ENCODE assay signal across 10 cellular contexts in the genomic region with DNA sequence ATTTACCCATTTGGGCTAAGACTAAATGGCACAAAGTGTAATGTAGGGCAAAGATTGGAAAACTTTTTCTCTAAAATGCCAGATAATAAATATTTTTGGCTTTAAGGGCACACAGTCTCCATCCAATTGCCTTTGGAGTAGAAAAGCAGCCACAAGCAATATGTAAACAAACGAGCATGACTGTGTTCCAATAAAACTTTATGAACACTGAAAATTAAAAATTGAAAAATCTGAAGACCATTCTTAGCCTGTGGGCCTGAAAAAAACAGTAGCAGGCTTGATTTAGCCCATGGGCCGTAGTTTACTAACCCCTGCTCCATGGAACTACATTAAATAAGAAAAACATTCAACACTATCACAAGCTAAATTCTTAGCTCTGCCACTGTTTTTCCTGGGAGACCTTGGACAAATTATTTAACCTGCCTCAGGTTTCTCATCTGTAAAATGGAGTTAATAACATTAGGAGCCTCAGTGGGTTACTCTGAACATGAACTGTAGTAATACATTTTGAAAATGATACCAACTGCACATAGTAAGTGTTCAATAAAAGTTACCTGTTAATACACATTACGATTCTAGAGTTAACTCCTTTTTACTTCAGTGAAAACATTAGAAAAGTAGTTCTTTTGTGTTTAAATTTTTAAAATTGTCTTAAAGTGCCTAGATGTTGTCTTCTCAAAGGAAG. TPM values are rescaled to one million over a fixed set of nuclear protein-coding genes. Genes with fewer than 3 reads are reported as not detected.
A peak's percentile ranks its signal among the peaks of the same experiment; 100 is the strongest.
DNase-seq lines count a peak whose midpoint lies in the region; ATAC-seq, FAIRE-seq and TF ChIP-seq lines count a peak whose summit lies in the region.
"Had no signal": no experiment of that assay in that cellular context is flagged by ENCODE, and none has a peak within 500 bp of the region (broad histone marks: within the 10 kb centered on the region; RNA-seq: fewer than 3 reads in every experiment).

No MANE protein-coding gene starts in this region.

- TF ChIP-seq CTCF in kidney (IDR thresholded peaks at IDR 0.05; ENCODE audit: borderline replicate concordance, extremely low read depth, insufficient read depth), result no peak

- ATAC-seq in GM21528 (IDR thresholded peaks at IDR 0.05; ENCODE audit: low FRiP score, unreplicated experiment), result no peak

- H3K4me3 ChIP-seq in kidney (ENCODE audit: low read length in 2 of 2), result peak overlapping the region; percentile 89 to 99
- H3K4me3 ChIP-seq in thymus (ENCODE audit: low read length), result peak overlapping the region; percentile 93

- peak overlapping the region; percentile 88 for H3K4me3 Mint-ChIP-seq in activated CD4-positive, alpha-beta T cell treated with anti-CD3 and anti-CD28 coated beads, Interleukin-2, amount 10 ng/mL, durations not matched to agents 7 days and 5 days
- H3K4me3 Mint-ChIP-seq in activated T-helper 1 cell treated with anti-CD3 and anti-CD28 coated beads, Interleukin-12 subunit alpha, Interleukin-12 subunit beta, Interleukin-2, Interleukin-4 antibody, amounts not matched to agents 30 ng/mL and 10 ng/mL and 1 ng/mL, durations not matched to agents 14 hours and 24 hours and 36 hours, result peak overlapping the region; percentile 93

- H3K27ac ChIP-seq in kidney (ENCODE audit: low read depth in 2 of 2, low read length in 2 of 2) (no peak overlapping the region), thymus (ENCODE audit: low read depth) (no peak overlapping the region)

- H3K36me3 ChIP-seq in kidney (ENCODE audit: control insufficient read depth in 1 of 2, insufficient read depth in 2 of 2, low read length in 2 of 2) (no peaks in the 10 kb centered on the region), thymus (ENCODE audit: control insufficient read depth, insufficient read depth) (no peaks in the 10 kb centered on the region)

- H3K36me3 Mint-ChIP-seq in activated CD4-positive, alpha-beta T cell treated with anti-CD3 and anti-CD28 coated beads, Interleukin-2, amount 10 ng/mL, durations not matched to agents 7 days and 5 days (ENCODE audit: low read depth), result peaks cover 36% of the 10 kb centered on the region
- H3K36me3 Mint-ChIP-seq in activated T-helper 1 cell treated with anti-CD3 and anti-CD28 coated beads, Interleukin-12 subunit alpha, Interleukin-12 subunit beta, Interleukin-2, Interleukin-4 antibody, amounts not matched to agents 30 ng/mL and 10 ng/mL and 1 ng/mL, durations not matched to agents 14 hours and 24 hours and 36 hours (ENCODE audit: low read depth), result peaks cover 27% of the 10 kb centered on the region

- CTCF ChIA-PET in activated CD4-positive, alpha-beta T cell treated with anti-CD3 and anti-CD28 coated beads, Interleukin-2, amount 10 ng/mL, durations not matched to agents 7 days and 5 days (lab: Charles Lee), result interaction anchor here (1.1 to 2.7 kb wide), 2 partner anchors 19 to 36 kb away, joined by 3 to 17 read pairs; no protein-coding TSS in a partner anchor

- H3K4me1 Mint-ChIP-seq in activated CD4-positive, alpha-beta T cell treated with anti-CD3 and anti-CD28 coated beads, Interleukin-2, amount 10 ng/mL, durations not matched to agents 7 days and 5 days, result peaks cover 68% of the 10 kb centered on the region
- peaks cover 75% of the 10 kb centered on the region for H3K4me1 Mint-ChIP-seq in activated T-helper 1 cell treated with anti-CD3 and anti-CD28 coated beads, Interleukin-12 subunit alpha, Interleukin-12 subunit beta, Interleukin-2, Interleukin-4 antibody, amounts not matched to agents 30 ng/mL and 10 ng/mL and 1 ng/mL, durations not matched to agents 14 hours and 24 hours and 36 hours (ENCODE audit: low read depth)

- H3K9ac ChIP-seq in kidney (ENCODE audit: low read length in 2 of 2), result no peak overlapping the region

- no peaks in the 10 kb centered on the region for H3K9me3 ChIP-seq in kidney (ENCODE audit: control insufficient read depth in 1 of 2, low read length in 2 of 2)
- no peaks in the 10 kb centered on the region for H3K9me3 ChIP-seq in thymus (ENCODE audit: control insufficient read depth)

- H3K27ac Mint-ChIP-seq in activated CD4-positive, alpha-beta T cell treated with anti-CD3 and anti-CD28 coated beads, Interleukin-2, amount 10 ng/mL, durations not matched to agents 7 days and 5 days, result peak overlapping the region; percentile 98
- H3K27ac Mint-ChIP-seq in activated T-helper 1 cell treated with anti-CD3 and anti-CD28 coated beads, Interleukin-12 subunit alpha, Interleukin-12 subunit beta, Interleukin-2, Interleukin-4 antibody, amounts not matched to agents 30 ng/mL and 10 ng/mL and 1 ng/mL, durations not matched to agents 14 hours and 24 hours and 36 hours, result peak overlapping the region; percentile 90

- peaks cover 7 to 13% of the 10 kb centered on the region in 2 donors for H3K4me1 ChIP-seq in kidney (ENCODE audit: control insufficient read depth in 1 of 2, insufficient read depth in 1 of 2, low read depth in 1 of 2, low read length in 2 of 2)
- peaks cover 3% of the 10 kb centered on the region for H3K4me1 ChIP-seq in thymus (ENCODE audit: control insufficient read depth, insufficient read depth, low read length)

- FAIRE-seq in kidney (lab: Jason Lieb, UNC), result no peak

- H3K27me3 ChIP-seq in thymus (ENCODE audit: control insufficient read depth, insufficient read depth), result no peaks in the 10 kb centered on the region

- no peaks in the 10 kb centered on the region for H3K27me3 Mint-ChIP-seq in activated CD4-positive, alpha-beta T cell treated with anti-CD3 and anti-CD28 coated beads, Interleukin-2, amount 10 ng/mL, durations not matched to agents 7 days and 5 days
- no peaks in the 10 kb centered on the region for H3K27me3 Mint-ChIP-seq in activated T-helper 1 cell treated with anti-CD3 and anti-CD28 coated beads, Interleukin-12 subunit alpha, Interleukin-12 subunit beta, Interleukin-2, Interleukin-4 antibody, amounts not matched to agents 30 ng/mL and 10 ng/mL and 1 ng/mL, durations not matched to agents 14 hours and 24 hours and 36 hours (ENCODE audit: insufficient read depth)

- peaks cover 6% of the 10 kb centered on the region for H3K9me3 Mint-ChIP-seq in activated CD4-positive, alpha-beta T cell treated with anti-CD3 and anti-CD28 coated beads, Interleukin-2, amount 10 ng/mL, durations not matched to agents 7 days and 5 days
- H3K9me3 Mint-ChIP-seq in activated T-helper 1 cell treated with anti-CD3 and anti-CD28 coated beads, Interleukin-12 subunit alpha, Interleukin-12 subunit beta, Interleukin-2, Interleukin-4 antibody, amounts not matched to agents 30 ng/mL and 10 ng/mL and 1 ng/mL, durations not matched to agents 14 hours and 24 hours and 36 hours, result no peaks in the 10 kb centered on the region

- POLR2A ChIA-PET in activated CD4-positive, alpha-beta T cell treated with anti-CD3 and anti-CD28 coated beads, Interleukin-2, amount 10 ng/mL, durations not matched to agents 7 days and 5 days (lab: Charles Lee), result no interaction called here

- DNase-seq in activated CD4-positive, alpha-beta T cell treated with anti-CD3 and anti-CD28 coated beads, Interleukin-2, amount 10 ng/mL, durations not matched to agents 7 days and 5 days, result no peak
- no peak for DNase-seq in activated CD4-positive, alpha-beta T cell treated with anti-CD3 and anti-CD28 coated beads for 1 hour
- no peak for DNase-seq in activated T-helper 1 cell treated with anti-CD3 and anti-CD28 coated beads, Interleukin-12 subunit alpha, Interleukin-12 subunit beta, Interleukin-2, Interleukin-4 antibody, amounts not matched to agents 30 ng/mL and 10 ng/mL and 1 ng/mL, durations not matched to agents 14 hours and 24 hours and 36 hours (ENCODE audit: low spot score)
- DNase-seq in kidney (no peak), middle frontal gyrus (ENCODE audit: extremely low spot score, low spot score) (no peak), epidermal melanocyte (ENCODE audit: insufficient read length, low spot score) (no peak)
- DNase-seq: NCI-H526 treated with DMSO at 0.1 percent for 48 hours had no signal

- 71% methylated on average over 3 of the region's 3 CpGs for WGBS in thymus

- intact Hi-C loops in activated T-helper 1 cell treated with anti-CD3 and anti-CD28 coated beads, Interleukin-12 subunit alpha, Interleukin-12 subunit beta, Interleukin-2, Interleukin-4 antibody, amounts not matched to agents 30 ng/mL and 10 ng/mL and 1 ng/mL, durations not matched to agents 14 hours and 24 hours and 36 hours (cut with micrococcal nuclease), result loop anchor here (5.0 kb wide), 1 partner anchor 1075 kb away; no protein-coding TSS in a partner anchor
- intact Hi-C loops in kidney (cut with DNase I), result no loop called here

RNA-seq across cellular contexts. Expression of a gene that starts 1.3 kb away (rescaled TPM):
- total RNA-seq in activated CD4-positive, alpha-beta T cell treated with anti-CD3 and anti-CD28 coated beads, Interleukin-2, amount 10 ng/mL, durations not matched to agents 7 days and 5 days, result 10 to 100 TPM; 57.3 to 65.5 TPM
- 27.9 TPM in 2 replicates for total RNA-seq in activated T-helper 1 cell treated with anti-CD3 and anti-CD28 coated beads, Interleukin-12 subunit alpha, Interleukin-12 subunit beta, Interleukin-2, Interleukin-4 antibody, amounts not matched to agents 30 ng/mL and 10 ng/mL and 1 ng/mL, durations not matched to agents 14 hours and 24 hours and 36 hours
- 21.6 TPM for total RNA-seq in kidney
- polyA plus RNA-seq in kidney (ENCODE audit: insufficient read depth, low read depth, low replicate concordance) (11.3 TPM), thymus (22.6 TPM)
- total RNA-seq: H7 had no signal

RNA-seq across cellular contexts. Expression of a gene that starts 26.7 kb away (rescaled TPM):
- 10 to 100 TPM; 11.8 to 14.4 TPM for total RNA-seq in activated CD4-positive, alpha-beta T cell treated with anti-CD3 and anti-CD28 coated beads, Interleukin-2, amount 10 ng/mL, durations not matched to agents 7 days and 5 days
- 14.5 and 14.9 TPM in 2 replicates for total RNA-seq in activated T-helper 1 cell treated with anti-CD3 and anti-CD28 coated beads, Interleukin-12 subunit alpha, Interleukin-12 subunit beta, Interleukin-2, Interleukin-4 antibody, amounts not matched to agents 30 ng/mL and 10 ng/mL and 1 ng/mL, durations not matched to agents 14 hours and 24 hours and 36 hours
- total RNA-seq in kidney, result 45.6 TPM
- polyA plus RNA-seq in kidney (ENCODE audit: insufficient read depth, low read depth, low replicate concordance), result 25.3 TPM
- 53.4 TPM for polyA plus RNA-seq in thymus
